Comparison of ENCODE assay signal across 8 cellular contexts in genomic region chr20:53578492-53579222, GRCh38. TPM values are rescaled to one million over a fixed set of nuclear protein-coding genes. Genes with fewer than 3 reads are reported as not detected.
A peak's percentile ranks its signal among the peaks of the same experiment; 100 is the strongest.
DNase-seq lines count a peak whose midpoint lies in the region; ATAC-seq and TF ChIP-seq lines count a peak whose summit lies in the region.

No MANE protein-coding gene starts in this region.

- peaks cover 90% of the 10 kb centered on the region for H3K36me3 ChIP-seq in RWPE2 (ENCODE audit: low read depth)
- peaks cover 69% of the 10 kb centered on the region for H3K36me3 ChIP-seq in adipocyte (ENCODE audit: control insufficient read depth, insufficient read depth, low read length, severe bottlenecking)
- peaks cover 56% of the 10 kb centered on the region for H3K36me3 ChIP-seq in cardiac muscle cell

- no peaks in the 10 kb centered on the region for H3K9me3 ChIP-seq in RWPE2 (ENCODE audit: severe bottlenecking)
- no peaks in the 10 kb centered on the region for H3K9me3 ChIP-seq in adipocyte (ENCODE audit: control insufficient read depth, low read length)
- no peaks in the 10 kb centered on the region for H3K9me3 ChIP-seq in cardiac muscle cell (ENCODE audit: low read depth)

- intact Hi-C loops in posterior vena cava (cut with DNase I): loop anchor here (5.0 to 10.0 kb wide), 4 partner anchors 294 to 476 kb away; no protein-coding TSS in a partner anchor

- H3K27ac ChIP-seq in RWPE2 (ENCODE audit: poor library complexity, severe bottlenecking) (peak overlapping the region; percentile 83), cardiac muscle cell (no peak overlapping the region)

- H3K4me3 ChIP-seq in RWPE2 (ENCODE audit: severe bottlenecking): no peak overlapping the region
- H3K4me3 ChIP-seq in adipocyte (ENCODE audit: low read length): peak overlapping the region; percentile 64
- H3K4me3 ChIP-seq in cardiac muscle cell: peak overlapping the region; percentile 1

- peak; percentile 46 for DNase-seq in CMK (ENCODE audit: low read depth)
- DNase-seq in MV-4-11 (lab: John Stamatoyannopoulos, UW): peak; percentile 87
- DNase-seq in RWPE2 (ENCODE audit: low spot score): no peak
- DNase-seq in adipocyte (ENCODE audit: low read depth): peak; percentile 98
- peak; percentile 90 to 95 for DNase-seq in cardiac muscle cell (ENCODE audit: low read depth in 1 of 2, low spot score in 1 of 2)
- peak; percentile 4 for DNase-seq in posterior vena cava (ENCODE audit: low spot score)

- H3K27me3 ChIP-seq in RWPE2 (ENCODE audit: insufficient read depth, poor library complexity, severe bottlenecking) (no peaks in the 10 kb centered on the region), adipocyte (replicated peaks; ENCODE audit: control insufficient read depth, insufficient read depth, low read length) (no peaks in the 10 kb centered on the region), cardiac muscle cell (no peaks in the 10 kb centered on the region)

- H3K4me1 ChIP-seq in RWPE2 (ENCODE audit: insufficient read depth, poor library complexity, severe bottlenecking): peaks cover 45% of the 10 kb centered on the region
- peaks cover 40% of the 10 kb centered on the region for H3K4me1 ChIP-seq in adipocyte (ENCODE audit: control insufficient read depth, insufficient read depth, low read length)
- peaks cover 23% of the 10 kb centered on the region for H3K4me1 ChIP-seq in cardiac muscle cell (ENCODE audit: low read depth)

- TF ChIP-seq CTCF in RWPE2 (IDR thresholded peaks at IDR 0.05; ENCODE audit: poor library complexity, severe bottlenecking): peak; percentile 100
- peak; percentile 68 for TF ChIP-seq CTCF in cardiac muscle cell (IDR thresholded peaks at IDR 0.05; ENCODE audit: low read depth, low read length)

- H3K9ac ChIP-seq in adipocyte (ENCODE audit: low read length): peak overlapping the region; percentile 80

- ATAC-seq in GM21423 (IDR thresholded peaks at IDR 0.05; ENCODE audit: unreplicated experiment): peak; percentile 45
- peak; percentile 30 for ATAC-seq in RWPE2 (ENCODE audit: low read depth)
- no peak for ATAC-seq in HG02571 (IDR thresholded peaks at IDR 0.05; ENCODE audit: unreplicated experiment)

RNA-seq across cellular contexts. Expression of gene ZNF217, which starts 15.0 kb away (rescaled TPM):
- total RNA-seq in cardiac muscle cell (16.7 and 26.3 TPM in 2 replicates), posterior vena cava (10 to 100 TPM; 18.4 to 22.7 TPM)
- polyA plus RNA-seq in cardiac muscle cell: 6.1 and 10.3 TPM in 2 replicates
